ENCODE assay signal across 16 cellular contexts in genomic region chr19:2260341-2260751, GRCh38. TPM values are rescaled to one million over a fixed set of nuclear protein-coding genes. Genes with fewer than 3 reads are reported as not detected.
A peak's percentile ranks its signal among the peaks of the same experiment; 100 is the strongest.
DNase-seq lines count a peak whose midpoint lies in the region; ATAC-seq, FAIRE-seq and TF ChIP-seq lines count a peak whose summit lies in the region.
"Had no signal": no experiment of that assay in that cellular context is flagged by ENCODE, and none has a peak within 500 bp of the region (broad histone marks: within the 10 kb centered on the region; RNA-seq: fewer than 3 reads in every experiment).

No MANE protein-coding gene starts in this region.

- H2AFZ ChIP-seq in MM.1S (ENCODE audit: low read length) = no peak overlapping the region
- H2AFZ ChIP-seq in astrocyte (ENCODE audit: low read depth, low read length) = no peak overlapping the region

- H3K27me3 ChIP-seq in MM.1S (replicated peaks; ENCODE audit: insufficient read depth, low read length) (no peaks in the 10 kb centered on the region), astrocyte (ENCODE audit: insufficient read depth, low read length) (no peaks in the 10 kb centered on the region), tibial artery (no peaks in the 10 kb centered on the region)
- H3K27me3 ChIP-seq: esophagus muscularis mucosa had no signal

- H3K79me2 ChIP-seq in MM.1S (ENCODE audit: low read length) = peaks cover 44% of the 10 kb centered on the region
- no peaks in the 10 kb centered on the region for H3K79me2 ChIP-seq in astrocyte (ENCODE audit: insufficient read depth, low read length)

- peak; percentile 40 for DNase-seq in EH (ENCODE audit: low read depth)
- DNase-seq in MM.1S = peak; percentile 87
- DNase-seq in astrocyte (ENCODE audit: low read depth) = peak; percentile 46
- no peak for DNase-seq in naive thymus-derived CD8-positive, alpha-beta T cell
- DNase-seq in stimulated activated CD4-positive, alpha-beta T cell treated with anti-CD3 and anti-CD28 coated beads, Interleukin-4, amount 100 ng/mL, for 1 hour = no peak
- DNase-seq in tibial artery = no peak
- DNase-seq: activated CD8-positive, alpha-beta memory T cell treated with anti-CD3 and anti-CD28 coated beads, Interleukin-2, amount 50 U/mL, for 4 hours; DMS153; NCI-H748 treated with DMSO at 0.1 percent for 48 hours; occipital lobe; stimulated activated CD4-positive, alpha-beta T cell treated with anti-CD3 and anti-CD28 coated beads, Interleukin-4, amount 100 ng/mL, for 24 hours had no signal

- peak overlapping the region; percentile 23; the same call in 1 of the 2 replicates for H3K4me3 ChIP-seq in MM.1S (ENCODE audit: low read length)
- no peak overlapping the region for H3K4me3 ChIP-seq in astrocyte (ENCODE audit: insufficient read depth, low read depth, low read length)
- no peak overlapping the region for H3K4me3 ChIP-seq in tibial artery
- H3K4me3 ChIP-seq: esophagus muscularis mucosa had no signal

- POLR2A ChIA-PET in naive thymus-derived CD8-positive, alpha-beta T cell (lab: Charles Lee) = interaction anchor here (0.6 to 15.8 kb wide), 8 partner anchors 7 to 168 kb away, joined by 3 to 370 read pairs (median 4); no protein-coding TSS in a partner anchor

- H3K4me3 Mint-ChIP-seq in astrocyte (ENCODE audit: unreplicated experiment) = no peak overlapping the region
- peak overlapping the region in 3 of 10 donors; percentile 30 to 69 (median 40) for H3K4me3 Mint-ChIP-seq in naive thymus-derived CD8-positive, alpha-beta T cell
- H3K4me3 Mint-ChIP-seq: brain had no signal

- peaks cover 32% of the 10 kb centered on the region for H3F3A ChIP-seq in MM.1S (ENCODE audit: insufficient read depth, low read length)

- no peaks in the 10 kb centered on the region for H3K9me2 ChIP-seq in MM.1S (replicated peaks; ENCODE audit: insufficient read depth, low read length)

- H3K27ac ChIP-seq in MM.1S (ENCODE audit: low read length) = peak overlapping the region; percentile 90
- no peak overlapping the region for H3K27ac ChIP-seq in astrocyte (ENCODE audit: low read depth, low read length)
- H3K27ac ChIP-seq in tibial artery = no peak overlapping the region
- H3K27ac ChIP-seq: esophagus muscularis mucosa had no signal

- H3K4me2 ChIP-seq in MM.1S (ENCODE audit: low read depth, low read length) (peak overlapping the region; percentile 44; the same call in 1 of the 2 replicates), astrocyte (ENCODE audit: low read length) (no peak overlapping the region)

- H3K36me3 Mint-ChIP-seq in astrocyte (ENCODE audit: low read depth, unreplicated experiment) = no peaks in the 10 kb centered on the region
- H3K36me3 Mint-ChIP-seq in naive thymus-derived CD8-positive, alpha-beta T cell = no peaks in the 10 kb centered on the region
- H3K36me3 Mint-ChIP-seq: brain had no signal

- TF ChIP-seq CTCF in MM.1S (IDR thresholded peaks at IDR 0.05; ENCODE audit: low read length) (no peak), astrocyte (IDR thresholded peaks at IDR 0.05; ENCODE audit: insufficient read depth, low read depth, low read length) (no peak), tibial artery (IDR thresholded peaks at IDR 0.05) (no peak)

- H3K4me1 ChIP-seq in MM.1S (ENCODE audit: low read length) (peaks cover 35% of the 10 kb centered on the region), astrocyte (ENCODE audit: insufficient read depth, low read length) (no peaks in the 10 kb centered on the region), tibial artery (no peaks in the 10 kb centered on the region)
- H3K4me1 ChIP-seq: esophagus muscularis mucosa had no signal

- no peaks in the 10 kb centered on the region for H4K20me1 ChIP-seq in MM.1S (ENCODE audit: insufficient read depth, low read length)
- no peaks in the 10 kb centered on the region for H4K20me1 ChIP-seq in astrocyte (ENCODE audit: insufficient read depth, low read length)

- ATAC-seq in naive thymus-derived CD8-positive, alpha-beta T cell = no peak
- ATAC-seq in HG03457 (IDR thresholded peaks at IDR 0.05; ENCODE audit: unreplicated experiment) (no peak), GM19467 (IDR thresholded peaks at IDR 0.05; ENCODE audit: unreplicated experiment) (no peak)

- intact Hi-C loops in tibial artery (cut with DNase I; ENCODE audit: low total_unique reads) = no loop called here

- no peak overlapping the region for H3K27ac Mint-ChIP-seq in astrocyte (ENCODE audit: unreplicated experiment)
- peak overlapping the region; percentile 7 to 93 (median 70) for H3K27ac Mint-ChIP-seq in naive thymus-derived CD8-positive, alpha-beta T cell
- H3K27ac Mint-ChIP-seq: brain had no signal

- H3K9me3 ChIP-seq in MM.1S (replicated peaks; ENCODE audit: insufficient read depth, low read length) (no peaks in the 10 kb centered on the region), astrocyte (ENCODE audit: insufficient read depth, low read depth, low read length) (no peaks in the 10 kb centered on the region), tibial artery (no peaks in the 10 kb centered on the region)
- H3K9me3 ChIP-seq: esophagus muscularis mucosa had no signal

- peaks cover 7% of the 10 kb centered on the region for H3K27me3 Mint-ChIP-seq in astrocyte (ENCODE audit: low read depth, unreplicated experiment)
- no peaks in the 10 kb centered on the region for H3K27me3 Mint-ChIP-seq in naive thymus-derived CD8-positive, alpha-beta T cell

- no peak for FAIRE-seq in astrocyte (lab: Jason Lieb, UNC)

- H3K36me3 ChIP-seq in MM.1S (replicated peaks; ENCODE audit: insufficient read depth, low read length) = no peaks in the 10 kb centered on the region
- H3K36me3 ChIP-seq in astrocyte (ENCODE audit: insufficient read depth, low read length) = no peaks in the 10 kb centered on the region
- no peaks in the 10 kb centered on the region for H3K36me3 ChIP-seq in tibial artery
- H3K36me3 ChIP-seq: esophagus muscularis mucosa had no signal

- peaks cover 4% of the 10 kb centered on the region for H3K9me3 Mint-ChIP-seq in astrocyte (ENCODE audit: unreplicated experiment)
- H3K9me3 Mint-ChIP-seq in naive thymus-derived CD8-positive, alpha-beta T cell = no peaks in the 10 kb centered on the region

- H3K4me1 Mint-ChIP-seq in astrocyte (ENCODE audit: low read depth, unreplicated experiment) = no peaks in the 10 kb centered on the region
- peaks cover 1 to 49% (median 18%) of the 10 kb centered on the region in 4 donors for H3K4me1 Mint-ChIP-seq in naive thymus-derived CD8-positive, alpha-beta T cell
- H3K4me1 Mint-ChIP-seq: brain had no signal

- peak overlapping the region; percentile 66 for H3K9ac ChIP-seq in MM.1S (ENCODE audit: low read length)
- no peak overlapping the region for H3K9ac ChIP-seq in astrocyte (ENCODE audit: low read length)

RNA-seq across cellular contexts. Expression of gene JSRP1, which starts 4.1 kb away (rescaled TPM):
- total RNA-seq in astrocyte = 0.36 and 1.3 TPM in 2 replicates
- total RNA-seq in naive thymus-derived CD8-positive, alpha-beta T cell = under 1 TPM in 1 of 2 experiments, not detected in 1; 0.70 TPM
- polyA plus RNA-seq in naive thymus-derived CD8-positive, alpha-beta T cell = 1 to 10 TPM in 1 of 3 donors, under 1 TPM in 2; 0.41 to 1.3 (median 0.59) TPM
- total RNA-seq: esophagus muscularis mucosa, occipital lobe, subcutaneous adipose tissue had no signal

RNA-seq across cellular contexts. Expression of gene AMH, which starts 11.2 kb away (rescaled TPM):
- 3.5 and 4.6 TPM in 2 replicates for total RNA-seq in astrocyte
- total RNA-seq in naive thymus-derived CD8-positive, alpha-beta T cell = 10 to 100 TPM; 13.6 to 14.0 TPM
- polyA plus RNA-seq in naive thymus-derived CD8-positive, alpha-beta T cell = not detected
- total RNA-seq: occipital lobe had no signal

RNA-seq across cellular contexts. Expression of gene PEAK3, which starts 21.6 kb away (rescaled TPM):
- 0.18 TPM in 1 of 2 replicates, not detected in the other for total RNA-seq in astrocyte
- under 1 TPM; 0.14 to 0.23 TPM for total RNA-seq in naive thymus-derived CD8-positive, alpha-beta T cell
- polyA plus RNA-seq in naive thymus-derived CD8-positive, alpha-beta T cell = under 1 TPM in 1 of 3 donors, not detected in 2; 0.15 TPM
- total RNA-seq: occipital lobe had no signal

RNA-seq across cellular contexts. Expression of gene SF3A2, which starts 23.7 kb away (rescaled TPM):
- total RNA-seq in astrocyte = 76.6 and 83.2 TPM in 2 replicates
- total RNA-seq in naive thymus-derived CD8-positive, alpha-beta T cell = 100 to 1,000 TPM; 149 to 162 TPM
- polyA plus RNA-seq in naive thymus-derived CD8-positive, alpha-beta T cell = 10 to 100 TPM; 16.3 to 33.5 (median 26.0) TPM

RNA-seq across cellular contexts. Expression of gene PLEKHJ1, which starts 24.2 kb away (rescaled TPM):
- 69.9 and 78.3 TPM in 2 replicates for total RNA-seq in astrocyte
- total RNA-seq in naive thymus-derived CD8-positive, alpha-beta T cell = 10 to 100 TPM; 56.7 to 59.8 TPM
- 100 to 1,000 TPM in 2 of 3 donors, 10 to 100 TPM in 1; 85.2 to 106 (median 101) TPM for polyA plus RNA-seq in naive thymus-derived CD8-positive, alpha-beta T cell

Comparison
In these comparisons a context has a peak if more than half of its experiments do, and no peak if none do; other contexts are left out.
1. DNase-seq: peak in EH (single experiment), MM.1S (single experiment) and astrocyte (single experiment); none in naive thymus-derived CD8-positive, alpha-beta T cell (0 of 10), stimulated activated CD4-positive, alpha-beta T cell treated with anti-CD3 and anti-CD28 coated beads, Interleukin-4, amount 100 ng/mL, for 1 hour (single experiment) and tibial artery (0 of 2).